In the genomic region with DNA sequence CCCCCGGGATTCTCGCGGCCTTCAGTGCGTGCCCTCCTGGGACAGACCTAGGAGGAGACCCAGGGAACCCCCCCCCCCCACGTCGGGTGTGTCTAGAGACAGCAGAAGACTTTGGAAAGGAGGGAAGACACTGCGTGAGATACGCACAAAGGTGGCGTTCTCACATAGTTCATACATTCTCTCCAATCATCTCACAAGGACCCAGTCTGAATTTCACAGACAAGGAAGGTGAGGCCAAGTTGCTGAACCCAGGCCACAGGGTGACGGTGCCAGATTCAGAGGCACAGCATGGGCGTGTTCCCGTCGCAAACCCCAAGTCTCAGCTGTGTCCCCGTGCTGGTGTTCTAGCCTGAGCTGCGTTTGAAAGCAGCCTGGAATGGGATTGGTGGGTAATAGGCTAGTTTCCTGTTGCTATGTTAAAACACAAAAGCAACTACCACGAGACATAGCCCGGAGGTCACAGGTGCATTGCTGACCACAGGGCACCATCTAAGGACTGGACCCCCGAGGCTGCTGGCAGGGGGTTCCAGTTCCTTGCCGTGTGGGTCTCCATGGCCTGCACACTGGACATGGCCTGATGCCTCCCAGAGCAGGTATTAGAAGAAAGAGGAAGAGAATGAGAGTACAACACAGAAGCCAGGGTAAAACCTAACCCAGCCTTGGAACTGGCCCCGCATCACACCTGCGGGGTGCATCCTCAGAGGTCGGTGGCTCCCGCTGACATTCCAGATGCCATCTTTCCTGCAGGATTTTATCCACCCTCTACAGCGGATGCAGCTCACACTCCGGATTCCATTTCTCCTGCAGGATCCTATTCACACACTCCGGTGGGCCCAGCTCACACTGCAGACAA, we compare ENCODE assay signal across 1 cellular context.
TF ChIP-seq lines count a peak whose summit lies in the region.

No MANE protein-coding gene starts in this region.

TF ChIP-seq in WTC11, 78 proteins besides CTCF, POLR2A, EP300 and RAD21 (continued from another document):
- TF ChIP-seq, protein P1, sequence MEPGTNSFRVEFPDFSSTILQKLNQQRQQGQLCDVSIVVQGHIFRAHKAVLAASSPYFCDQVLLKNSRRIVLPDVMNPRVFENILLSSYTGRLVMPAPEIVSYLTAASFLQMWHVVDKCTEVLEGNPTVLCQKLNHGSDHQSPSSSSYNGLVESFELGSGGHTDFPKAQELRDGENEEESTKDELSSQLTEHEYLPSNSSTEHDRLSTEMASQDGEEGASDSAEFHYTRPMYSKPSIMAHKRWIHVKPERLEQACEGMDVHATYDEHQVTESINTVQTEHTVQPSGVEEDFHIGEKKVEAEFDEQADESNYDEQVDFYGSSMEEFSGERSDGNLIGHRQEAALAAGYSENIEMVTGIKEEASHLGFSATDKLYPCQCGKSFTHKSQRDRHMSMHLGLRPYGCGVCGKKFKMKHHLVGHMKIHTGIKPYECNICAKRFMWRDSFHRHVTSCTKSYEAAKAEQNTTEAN (CRISPR knock-in tag; IDR thresholded peaks at IDR 0.05): no peak
- TF ChIP-seq TCF7 (CRISPR knock-in tag; IDR thresholded peaks at IDR 0.05; ENCODE audit: low read depth) (no peak), NFE2L1 (CRISPR knock-in tag; IDR thresholded peaks at IDR 0.05) (no peak), MXD4 (CRISPR knock-in tag; IDR thresholded peaks at IDR 0.05; ENCODE audit: borderline replicate concordance) (no peak), ZNF219 (CRISPR knock-in tag; IDR thresholded peaks at IDR 0.05; ENCODE audit: borderline replicate concordance) (no peak), PRRX2 (CRISPR knock-in tag; IDR thresholded peaks at IDR 0.05) (no peak), NR1H2 (CRISPR knock-in tag; IDR thresholded peaks at IDR 0.05) (no peak), STAT6 (CRISPR knock-in tag; conservative IDR thresholded peaks at IDR 0.05; ENCODE audit: low read depth) (no peak), ZNF671 (CRISPR knock-in tag; IDR thresholded peaks at IDR 0.05) (no peak), EMX1 (CRISPR knock-in tag; IDR thresholded peaks at IDR 0.05) (no peak)
- TF ChIP-seq, protein P2, sequence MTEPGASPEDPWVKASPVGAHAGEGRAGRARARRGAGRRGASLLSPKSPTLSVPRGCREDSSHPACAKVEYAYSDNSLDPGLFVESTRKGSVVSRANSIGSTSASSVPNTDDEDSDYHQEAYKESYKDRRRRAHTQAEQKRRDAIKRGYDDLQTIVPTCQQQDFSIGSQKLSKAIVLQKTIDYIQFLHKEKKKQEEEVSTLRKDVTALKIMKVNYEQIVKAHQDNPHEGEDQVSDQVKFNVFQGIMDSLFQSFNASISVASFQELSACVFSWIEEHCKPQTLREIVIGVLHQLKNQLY (CRISPR knock-in tag; IDR thresholded peaks at IDR 0.05): no peak
